1 cellular context compared by ENCODE assay signal in genomic region chr17:4130715-4131114, GRCh38.
TF ChIP-seq lines count a peak whose summit lies in the region.

No MANE protein-coding gene starts in this region.

TF ChIP-seq in GM12878, 131 proteins besides CTCF, POLR2A, EP300 and RAD21:
- TF ChIP-seq MAX (IDR thresholded peaks at IDR 0.05; ENCODE audit: low read depth, low read length) (no peak), SPI1 (IDR thresholded peaks at IDR 0.05; ENCODE audit: borderline replicate concordance, insufficient read depth, low read depth, low read length) (peak; percentile 21; the same call in 1 of the 2 replicates)
